In genomic region chr16:54928421-54929089, GRCh38 we compare ENCODE assay signal across 8 cellular contexts. TPM values are rescaled to one million over a fixed set of nuclear protein-coding genes. Genes with fewer than 3 reads are reported as not detected.
DNase-seq lines count a peak whose midpoint lies in the region; ATAC-seq and TF ChIP-seq lines count a peak whose summit lies in the region.

No MANE protein-coding gene starts in this region.

- intact Hi-C loops in prostate gland (cut with DNase I): no loop called here

- peak; percentile 49 for ATAC-seq in GM18502 (IDR thresholded peaks at IDR 0.05; ENCODE audit: poor library complexity, unreplicated experiment)
- peak; percentile 58 for ATAC-seq in HG02885 (IDR thresholded peaks at IDR 0.05; ENCODE audit: poor library complexity, unreplicated experiment)

- no peaks in the 10 kb centered on the region for H3K27me3 ChIP-seq in cardiac muscle cell
- no peaks in the 10 kb centered on the region for H3K27me3 ChIP-seq in prostate gland (replicated peaks; ENCODE audit: insufficient read depth)

- TF ChIP-seq POLR2A in prostate gland (IDR thresholded peaks at IDR 0.05): peak; percentile 16

- H3K9me3 ChIP-seq in cardiac muscle cell (ENCODE audit: low read depth) (no peaks in the 10 kb centered on the region), prostate gland (no peaks in the 10 kb centered on the region)

- WGBS in prostate gland: under 1% methylated on average over 42 of the region's 99 CpGs

- DNase-seq in Ammon's horn (ENCODE audit: low spot score): peak; percentile 16
- peak; percentile 36 to 87 for DNase-seq in NCI-H1930 (lab: John Stamatoyannopoulos, UW)
- DNase-seq in activated T-cell treated with anti-CD3 and anti-CD28 coated beads, Interleukin-2, amount 50 U/mL, for 48 hours: peak; percentile 38 to 50
- DNase-seq in cardiac muscle cell (ENCODE audit: low read depth in 1 of 2, low spot score in 1 of 2): peak in 1 of 2 donors; percentile 32
- DNase-seq in prostate gland (ENCODE audit: low spot score): peak; percentile 78
- DNase-seq in NK-92 treated with Interleukin-12 subunit alpha and Interleukin-12 subunit beta, amount 100 ng/mL, for 24 hours (lab: John Stamatoyannopoulos, UW): no peak

- peaks cover 26% of the 10 kb centered on the region for H3K4me1 ChIP-seq in cardiac muscle cell (ENCODE audit: low read depth)
- H3K4me1 ChIP-seq in prostate gland (replicated peaks): no peaks in the 10 kb centered on the region

- H3K27ac ChIP-seq in cardiac muscle cell (peak overlapping the region; percentile 95), prostate gland (peak overlapping the region; percentile 92 to 94)

- H3K36me3 ChIP-seq in cardiac muscle cell (peaks cover 5% of the 10 kb centered on the region), prostate gland (no peaks in the 10 kb centered on the region)

- peak overlapping the region; percentile 96 for H3K4me3 ChIP-seq in cardiac muscle cell
- H3K4me3 ChIP-seq in prostate gland: peak overlapping the region; percentile 75 to 80

- TF ChIP-seq CTCF in cardiac muscle cell (IDR thresholded peaks at IDR 0.05; ENCODE audit: low read depth, low read length) (no peak), prostate gland (IDR thresholded peaks at IDR 0.05) (peak in 2 of 4 experiments; percentile 26 to 41)

RNA-seq across cellular contexts. Expression of gene IRX5, which starts 2.1 kb away (rescaled TPM):
- total RNA-seq in cardiac muscle cell (69.1 and 93.0 TPM in 2 replicates), prostate gland (10 to 100 TPM; 12.7 to 38.8 TPM)
- polyA plus RNA-seq in cardiac muscle cell: 22.0 and 24.7 TPM in 2 replicates
